In the genomic region with DNA sequence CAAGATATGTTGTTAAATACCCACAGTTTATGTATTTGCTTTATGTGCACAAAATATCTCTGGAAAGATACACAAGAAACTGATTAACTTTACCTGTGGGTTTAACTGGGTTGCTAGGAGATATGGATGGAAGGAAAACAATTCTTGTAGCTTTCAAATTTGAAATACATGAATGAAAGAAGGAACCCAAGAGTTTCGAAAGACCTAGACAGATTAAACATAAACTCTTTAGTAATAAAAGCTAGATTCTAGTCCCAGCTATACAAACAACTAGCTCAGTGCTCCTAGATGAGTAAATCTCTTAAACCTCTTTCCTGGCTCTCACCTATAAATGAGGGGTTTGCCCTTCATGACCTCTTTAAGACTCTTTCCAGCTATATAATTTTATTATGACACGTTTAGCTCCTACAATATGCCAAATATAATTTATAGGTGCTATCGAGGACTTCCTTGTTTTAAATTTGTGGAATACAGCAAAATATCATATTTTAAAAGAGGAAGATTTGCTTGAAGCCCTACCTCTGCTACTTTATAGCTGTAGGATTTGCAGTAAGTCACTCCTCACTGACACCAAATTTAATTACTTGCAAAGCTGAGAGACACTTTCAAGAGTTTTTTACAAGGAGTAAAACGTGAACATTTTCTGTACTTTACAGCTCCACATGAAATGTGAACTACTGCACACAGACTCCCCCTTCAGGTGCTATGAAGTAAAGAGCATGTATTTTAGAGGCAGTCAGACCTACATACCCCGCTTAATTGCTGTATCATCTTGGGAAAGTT, we compare ENCODE assay signal across 8 cellular contexts. TPM values are rescaled to one million over a fixed set of nuclear protein-coding genes. Genes with fewer than 3 reads are reported as not detected.
DNase-seq lines count a peak whose midpoint lies in the region; ATAC-seq and TF ChIP-seq lines count a peak whose summit lies in the region.

No MANE protein-coding gene starts in this region.

- peak; percentile 49 for DNase-seq in EL
- peak; percentile 43 for DNase-seq in LNCaP clone FGC (ENCODE audit: low read depth)
- no peak for DNase-seq in left ventricle myocardium superior
- DNase-seq in thoracic aorta (ENCODE audit: low spot score): no peak
- DNase-seq in activated CD4-positive, alpha-beta T cell treated with anti-CD3 and anti-CD28 coated beads, Interleukin-2, amount 50 U/mL, for 48 hours: no peak
- DNase-seq in coronary artery (ENCODE audit: low spot score): no peak

- H3K4me1 ChIP-seq in thoracic aorta (ENCODE audit: control insufficient read depth in 1 of 2, low read depth in 2 of 2): peaks cover 19 to 47% of the 10 kb centered on the region in 2 donors

- H3K9me3 ChIP-seq in thoracic aorta: no peaks in the 10 kb centered on the region

- H3K27ac ChIP-seq in VCaP (peak overlapping the region; percentile 44; the same call in 1 of the 2 replicates), thoracic aorta (no peak overlapping the region), coronary artery (no peak overlapping the region)

- ATAC-seq in GM21447 (IDR thresholded peaks at IDR 0.05; ENCODE audit: unreplicated experiment): peak; percentile 38
- ATAC-seq in left ventricle myocardium superior: peak; percentile 51
- no peak for ATAC-seq in thoracic aorta (ENCODE audit: insufficient number of reproducible peaks, low FRiP score, low read depth)

- TF ChIP-seq CTCF in LNCaP clone FGC (IDR thresholded peaks at IDR 0.05; ENCODE audit: control insufficient read depth, extremely low read depth, insufficient read depth): peak; percentile 64
- peak; percentile 76 for TF ChIP-seq CTCF in VCaP (conservative IDR thresholded peaks at IDR 0.05)
- TF ChIP-seq CTCF in thoracic aorta (IDR thresholded peaks at IDR 0.05): peak; percentile 57
- no peak for TF ChIP-seq CTCF in coronary artery (IDR thresholded peaks at IDR 0.05)

- H3K27me3 ChIP-seq in thoracic aorta (replicated peaks; ENCODE audit: insufficient read depth): no peaks in the 10 kb centered on the region

- H3K36me3 ChIP-seq in thoracic aorta: no peaks in the 10 kb centered on the region

- H3K4me3 ChIP-seq in LNCaP clone FGC (ENCODE audit: low read depth, low read length): no peak overlapping the region
- H3K4me3 ChIP-seq in thoracic aorta: no peak overlapping the region
- H3K4me3 ChIP-seq in coronary artery: no peak overlapping the region

- intact Hi-C loops in left ventricle myocardium superior (cut with micrococcal nuclease): no loop called here

RNA-seq across cellular contexts. Expression of gene RRAS2, which starts 50.7 kb away (rescaled TPM):
- total RNA-seq in left ventricle myocardium superior (30.6 TPM), thoracic aorta (10 to 100 TPM; 39.4 to 47.8 TPM)

Comparison
In these comparisons a context has a peak if more than half of its experiments do, and no peak if none do; other contexts are left out.
1. DNase-seq: peak in EL (single experiment) and LNCaP clone FGC (single experiment); none in left ventricle myocardium superior (single experiment), thoracic aorta (single experiment), activated CD4-positive, alpha-beta T cell treated with anti-CD3 and anti-CD28 coated beads, Interleukin-2, amount 50 U/mL, for 48 hours (0 of 2) and coronary artery (single experiment).